In genomic region chr6:139480356-139480833, GRCh38 we compare ENCODE assay signal across 1 cellular context.
TF ChIP-seq lines count a peak whose summit lies in the region.

No MANE protein-coding gene starts in this region.

TF ChIP-seq in HepG2, 621 proteins besides CTCF, POLR2A, EP300 and RAD21 (continued from another document and continues in another):
- no peak for TF ChIP-seq SKIL (CRISPR knock-in tag; IDR thresholded peaks at IDR 0.05; ENCODE audit: borderline replicate concordance)
- TF ChIP-seq FOXA1 (IDR thresholded peaks at IDR 0.05) = no peak
- TF ChIP-seq FOXA1 (CRISPR knock-in tag; IDR thresholded peaks at IDR 0.05) = peak; percentile 93
- peak; percentile 28; the same call in 1 of the 2 replicates for TF ChIP-seq CCDC6 (CRISPR knock-in tag; IDR thresholded peaks at IDR 0.05)
- TF ChIP-seq ZNF331 (CRISPR knock-in tag; IDR thresholded peaks at IDR 0.05) = peak; percentile 97
- TF ChIP-seq ZMAT5 (CRISPR knock-in tag; IDR thresholded peaks at IDR 0.05; ENCODE audit: borderline replicate concordance, low read depth) = no peak
- TF ChIP-seq ZUFSP (CRISPR knock-in tag; IDR thresholded peaks at IDR 0.05; ENCODE audit: borderline replicate concordance) = no peak
- peak; percentile 67; the same call in 1 of the 2 replicates for TF ChIP-seq ZSCAN29 (CRISPR knock-in tag; conservative IDR thresholded peaks at IDR 0.05)
- TF ChIP-seq ZNF609 (CRISPR knock-in tag; IDR thresholded peaks at IDR 0.05; ENCODE audit: borderline replicate concordance) = peak; percentile 88
- no peak for TF ChIP-seq ZNF431 (CRISPR knock-in tag; IDR thresholded peaks at IDR 0.05; ENCODE audit: borderline replicate concordance, low read depth)
- no peak for TF ChIP-seq REL (CRISPR knock-in tag; conservative IDR thresholded peaks at IDR 0.05)
- no peak for TF ChIP-seq FOXK2 (IDR thresholded peaks at IDR 0.05)
- TF ChIP-seq ZNF746 (CRISPR knock-in tag; IDR thresholded peaks at IDR 0.05) = 0 out of 2 replicates have a peak, but pooled peaks have one; percentile 34
- peak; percentile 53; the same call in 1 of the 2 replicates for TF ChIP-seq CREM (IDR thresholded peaks at IDR 0.05)
- TF ChIP-seq CREM (CRISPR knock-in tag; IDR thresholded peaks at IDR 0.05) = no peak
- peak; percentile 84 for TF ChIP-seq ZKSCAN8 (CRISPR knock-in tag; IDR thresholded peaks at IDR 0.05; ENCODE audit: borderline replicate concordance)
- no peak for TF ChIP-seq ZNF282 (IDR thresholded peaks at IDR 0.05; ENCODE audit: partially characterized antibody)
- TF ChIP-seq ZNF34 (CRISPR knock-in tag; IDR thresholded peaks at IDR 0.05; ENCODE audit: borderline replicate concordance) = no peak
- no peak for TF ChIP-seq MAZ (IDR thresholded peaks at IDR 0.05; ENCODE audit: borderline replicate concordance, low read depth, low read length)
- peak; percentile 63 for TF ChIP-seq MAZ (CRISPR knock-in tag; IDR thresholded peaks at IDR 0.05; ENCODE audit: low read depth)
- no peak for TF ChIP-seq PBX3 (CRISPR knock-in tag; IDR thresholded peaks at IDR 0.05; ENCODE audit: borderline replicate concordance)
- no peak for TF ChIP-seq ZNF253 (CRISPR knock-in tag; IDR thresholded peaks at IDR 0.05; ENCODE audit: borderline replicate concordance)
- peak; percentile 72 for TF ChIP-seq ELF3 (CRISPR knock-in tag; IDR thresholded peaks at IDR 0.05)
- TF ChIP-seq FOXO4 (CRISPR knock-in tag; conservative IDR thresholded peaks at IDR 0.05) = no peak
- TF ChIP-seq HOXA7 (CRISPR knock-in tag; IDR thresholded peaks at IDR 0.05) = no peak
- TF ChIP-seq ZBTB8A (CRISPR knock-in tag; IDR thresholded peaks at IDR 0.05; ENCODE audit: borderline replicate concordance, low read depth) = no peak
- TF ChIP-seq ZNF432 (CRISPR knock-in tag; IDR thresholded peaks at IDR 0.05; ENCODE audit: borderline replicate concordance) = no peak
- TF ChIP-seq ZNF510 (CRISPR knock-in tag; IDR thresholded peaks at IDR 0.05; ENCODE audit: low read depth) = no peak
- peak; percentile 30; the same call in 1 of the 2 replicates for TF ChIP-seq ZBTB7A (CRISPR knock-in tag; IDR thresholded peaks at IDR 0.05)
- no peak for TF ChIP-seq NONO (IDR thresholded peaks at IDR 0.05)
- TF ChIP-seq NONO (CRISPR knock-in tag; conservative IDR thresholded peaks at IDR 0.05) = peak; percentile 96
- TF ChIP-seq TGIF2 (CRISPR knock-in tag; IDR thresholded peaks at IDR 0.05) = no peak
- TF ChIP-seq ZNF124 (CRISPR knock-in tag; IDR thresholded peaks at IDR 0.05) = peak; percentile 77
- peak; percentile 77; the same call in 1 of the 2 replicates for TF ChIP-seq SMYD3 (CRISPR knock-in tag; IDR thresholded peaks at IDR 0.05)
- TF ChIP-seq KDM5A (IDR thresholded peaks at IDR 0.05; ENCODE audit: borderline replicate concordance, low read length) = no peak
- TF ChIP-seq ZFX (CRISPR knock-in tag; IDR thresholded peaks at IDR 0.05; ENCODE audit: low read depth) = peak; percentile 51; the same call in 1 of the 2 replicates
- TF ChIP-seq ZIK1 (CRISPR knock-in tag; IDR thresholded peaks at IDR 0.05; ENCODE audit: borderline replicate concordance, low read depth) = no peak
- peak; percentile 43; the same call in 1 of the 2 replicates for TF ChIP-seq ARID4A (CRISPR knock-in tag; IDR thresholded peaks at IDR 0.05; ENCODE audit: borderline replicate concordance)
- TF ChIP-seq CSRNP1 (CRISPR knock-in tag; IDR thresholded peaks at IDR 0.05) = no peak
- no peak for TF ChIP-seq ZNF747 (CRISPR knock-in tag; IDR thresholded peaks at IDR 0.05; ENCODE audit: borderline replicate concordance)
